Comparison of ENCODE assay signal across 35 cellular contexts in the genomic region with DNA sequence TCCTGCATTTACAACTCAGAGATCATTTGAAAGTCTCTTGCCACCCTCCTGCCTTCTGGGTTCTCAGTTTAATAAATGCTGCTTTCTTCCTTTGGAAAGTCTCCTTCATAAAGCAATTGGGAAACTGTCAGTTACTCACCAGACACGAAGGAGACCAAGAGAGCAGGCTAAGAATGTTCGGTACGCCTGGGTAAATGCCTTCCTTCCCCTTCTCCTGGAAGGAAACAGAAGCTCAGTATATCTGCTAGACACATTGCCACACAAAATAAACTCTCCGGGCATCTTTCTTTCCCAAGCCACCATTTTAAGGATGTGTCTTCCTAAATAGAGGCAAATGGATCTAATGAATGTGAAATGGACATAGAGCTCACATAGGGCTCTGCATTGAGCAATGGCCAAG.
"Had no signal": no experiment of that assay in that cellular context is flagged by ENCODE, and none has a peak within 500 bp of the region (broad histone marks: within the 10 kb centered on the region; RNA-seq: fewer than 3 reads in every experiment).

No MANE protein-coding gene starts in this region.

- DNase-seq: Karpas-422, Kasumi-1, MG63, MM.1S, MV-4-11, NCI-H1048, NCI-H1092, NCI-H1092 treated with DMSO at 0.1 percent for 48 hours, NCI-H1105, NCI-H1105 treated with DMSO at 0.1 percent for 48 hours, NCI-H1417, NCI-H1417 treated with DMSO at 0.1 percent for 48 hours, NCI-H1436, NCI-H1436 treated with DMSO at 0.1 percent for 48 hours, NCI-H146, NCI-H1694, NCI-H1694 treated with DMSO at 0.1 percent for 48 hours, NCI-H187, NCI-H187 treated with DMSO at 0.1 percent for 48 hours, NCI-H1930, NCI-H2029, NCI-H2029 treated with DMSO at 0.1 percent for 48 hours, NCI-H2081, NCI-H2081 treated with DMSO at 0.1 percent for 48 hours, NCI-H2107, NCI-H2171, NCI-H2171 treated with DMSO at 0.1 percent for 48 hours, NCI-H2227 treated with DMSO at 0.1 percent for 48 hours, NCI-H226, NCI-H345, NCI-H446, NCI-H446 treated with DMSO at 0.1 percent for 48 hours, NCI-H510A, NCI-H510A treated with DMSO at 0.1 percent for 48 hours had no signal

- H3K4me2 ChIP-seq: KMS-11 had no signal

- H3K4me3 ChIP-seq: MG63 had no signal

- H3K9me3 ChIP-seq: MG63 had no signal

- H3K27ac ChIP-seq: KMS-11 had no signal

- H3K36me3 ChIP-seq: MG63 had no signal

- H3K27me3 ChIP-seq: MG63 had no signal

- H3K9ac ChIP-seq: KMS-11 had no signal
